In the genomic region with DNA sequence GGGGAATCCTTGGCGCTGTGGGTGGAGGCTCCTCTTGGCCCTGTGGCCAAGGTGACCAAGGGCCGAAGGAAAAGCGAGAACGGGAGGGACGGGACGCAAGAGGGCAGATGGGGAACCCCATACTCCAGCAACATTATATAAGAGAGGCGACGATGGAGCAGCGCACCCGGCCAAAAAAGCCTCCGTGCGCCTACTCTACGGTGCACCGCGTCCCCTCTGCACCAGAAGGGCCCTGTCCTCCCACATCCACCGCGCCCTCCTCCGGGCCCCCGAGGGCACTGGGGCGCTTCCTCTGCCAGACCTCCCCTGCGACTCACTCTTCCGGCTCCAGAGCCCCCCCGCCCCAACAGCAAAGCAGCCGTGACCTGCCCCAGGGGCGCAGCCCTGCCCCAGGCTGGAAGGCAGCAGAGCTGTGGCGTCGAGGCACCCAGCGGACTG, we compare ENCODE assay signal across 8 cellular contexts. TPM values are rescaled to one million over a fixed set of nuclear protein-coding genes. Genes with fewer than 3 reads are reported as not detected.
A peak's percentile ranks its signal among the peaks of the same experiment; 100 is the strongest.
DNase-seq lines count a peak whose midpoint lies in the region; ATAC-seq and TF ChIP-seq lines count a peak whose summit lies in the region.

No MANE protein-coding gene starts in this region.

- peak overlapping the region; percentile 18 for H3K9ac ChIP-seq in skeletal muscle satellite cell (ENCODE audit: low read depth, low read length)

- H3K27me3 Mint-ChIP-seq in CD4-positive, alpha-beta T cell: no peaks in the 10 kb centered on the region
- no peaks in the 10 kb centered on the region for H3K27me3 Mint-ChIP-seq in activated T-cell treated with anti-CD3 and anti-CD28 coated beads, Interleukin-2, amount 50 U/mL, for 72 hours (ENCODE audit: low read depth)

- peak overlapping the region; percentile 99 for H3K4me3 Mint-ChIP-seq in CD4-positive, alpha-beta T cell
- peak overlapping the region; percentile 92 to 94 for H3K4me3 Mint-ChIP-seq in activated T-cell treated with anti-CD3 and anti-CD28 coated beads, Interleukin-2, amount 50 U/mL, for 72 hours

- H3K27ac ChIP-seq in CD4-positive, alpha-beta T cell (ENCODE audit: low read depth, low read length): peak overlapping the region; percentile 73
- no peak overlapping the region for H3K27ac ChIP-seq in cardiac muscle cell

- H3K4me2 ChIP-seq in skeletal muscle satellite cell (ENCODE audit: low read length): peak overlapping the region; percentile 88

- peak; percentile 23 to 63 (median 48) for DNase-seq in CD4-positive, alpha-beta T cell
- DNase-seq in activated T-cell treated with anti-CD3 and anti-CD28 coated beads, Interleukin-2, amount 50 U/mL, for 72 hours: peak; percentile 74 to 82
- DNase-seq in cardiac muscle cell (ENCODE audit: low read depth in 1 of 2, low spot score in 1 of 2) (no peak), amniotic stem cell (lab: John Stamatoyannopoulos, UW) (no peak), RKO (ENCODE audit: low spot score) (no peak)

- peak overlapping the region; percentile 23 for H3K4me3 ChIP-seq in cardiac muscle cell
- peak overlapping the region; percentile 66 for H3K4me3 ChIP-seq in skeletal muscle satellite cell (ENCODE audit: low read length)

- peaks cover 41% of the 10 kb centered on the region for H3K4me1 Mint-ChIP-seq in CD4-positive, alpha-beta T cell (ENCODE audit: low read depth)
- H3K4me1 Mint-ChIP-seq in activated T-cell treated with anti-CD3 and anti-CD28 coated beads, Interleukin-2, amount 50 U/mL, for 72 hours (ENCODE audit: low read depth): peaks cover 85% of the 10 kb centered on the region

- peak overlapping the region; percentile 93 for H3K27ac Mint-ChIP-seq in CD4-positive, alpha-beta T cell
- peak overlapping the region; percentile 88 for H3K27ac Mint-ChIP-seq in activated T-cell treated with anti-CD3 and anti-CD28 coated beads, Interleukin-2, amount 50 U/mL, for 72 hours

- H3K36me3 Mint-ChIP-seq in CD4-positive, alpha-beta T cell (ENCODE audit: low read depth): peaks cover 23% of the 10 kb centered on the region
- H3K36me3 Mint-ChIP-seq in activated T-cell treated with anti-CD3 and anti-CD28 coated beads, Interleukin-2, amount 50 U/mL, for 72 hours (ENCODE audit: insufficient read depth in 2 of 2): peaks cover 5 to 29% of the 10 kb centered on the region in 2 donors

- H3K36me3 ChIP-seq in cardiac muscle cell (no peaks in the 10 kb centered on the region), skeletal muscle satellite cell (ENCODE audit: insufficient read depth, low read length) (no peaks in the 10 kb centered on the region)

- ATAC-seq in CD4-positive, alpha-beta T cell (ENCODE audit: poor library complexity): peak; percentile 55
- peak; percentile 26 for ATAC-seq in GM19463 (IDR thresholded peaks at IDR 0.05; ENCODE audit: unreplicated experiment)
- peak; percentile 15 for ATAC-seq in HG03575 (IDR thresholded peaks at IDR 0.05; ENCODE audit: extremely low read depth, insufficient number of reproducible peaks, low FRiP score, unreplicated experiment)
- peak; percentile 57 to 68 for ATAC-seq in activated T-cell treated with anti-CD3 and anti-CD28 coated beads, Interleukin-2, amount 50 U/mL, for 72 hours (replicated peaks in 1 of 2)

- H3K4me1 ChIP-seq in cardiac muscle cell (ENCODE audit: low read depth): no peaks in the 10 kb centered on the region
- peaks cover 20% of the 10 kb centered on the region for H3K4me1 ChIP-seq in skeletal muscle satellite cell (ENCODE audit: control insufficient read depth, insufficient read depth, low read length)

- no peaks in the 10 kb centered on the region for H3K9me3 Mint-ChIP-seq in CD4-positive, alpha-beta T cell
- no peaks in the 10 kb centered on the region for H3K9me3 Mint-ChIP-seq in activated T-cell treated with anti-CD3 and anti-CD28 coated beads, Interleukin-2, amount 50 U/mL, for 72 hours

- H3K9me3 ChIP-seq in CD4-positive, alpha-beta T cell (ENCODE audit: control insufficient read depth, low read length): no peaks in the 10 kb centered on the region
- no peaks in the 10 kb centered on the region for H3K9me3 ChIP-seq in cardiac muscle cell (ENCODE audit: low read depth)
- no peaks in the 10 kb centered on the region for H3K9me3 ChIP-seq in skeletal muscle satellite cell (replicated peaks; ENCODE audit: low read length)

- POLR2A ChIA-PET in CD4-positive, alpha-beta T cell (lab: Charles Lee): interaction anchor here (0.7 to 2.0 kb wide), 8 partner anchors 9 to 1447 kb away, joined by 3 to 17 read pairs (median 4); a partner anchor contains a TSS

- CTCF ChIA-PET in CD4-positive, alpha-beta T cell (lab: Charles Lee): no interaction called here

- TF ChIP-seq CTCF in CD4-positive, alpha-beta T cell (IDR thresholded peaks at IDR 0.05): no peak
- TF ChIP-seq CTCF in cardiac muscle cell (IDR thresholded peaks at IDR 0.05; ENCODE audit: low read depth, low read length): no peak

- intact Hi-C loops in CD4-positive, alpha-beta T cell (cut with DNase I, micrococcal nuclease): loop anchor here (5.0 to 10.0 kb wide), 3 partner anchors 187 to 1251 kb away; a partner anchor contains a TSS

- H3K27me3 ChIP-seq in CD4-positive, alpha-beta T cell (ENCODE audit: control insufficient read depth, insufficient read depth, low read length): no peaks in the 10 kb centered on the region
- H3K27me3 ChIP-seq in cardiac muscle cell (peaks cover 68% of the 10 kb centered on the region), skeletal muscle satellite cell (ENCODE audit: control insufficient read depth, insufficient read depth, low read length) (peaks cover 29% of the 10 kb centered on the region)

RNA-seq across cellular contexts. Expression of a gene that starts 0.4 kb away (rescaled TPM):
- total RNA-seq in CD4-positive, alpha-beta T cell: 10 to 100 TPM; 22.5 to 23.7 TPM
- 100 to 1,000 TPM; 108 to 114 TPM for total RNA-seq in activated T-cell treated with anti-CD3 and anti-CD28 coated beads, Interleukin-2, amount 50 U/mL, for 72 hours
- 0.06 TPM in 1 of 2 replicates, not detected in the other for total RNA-seq in cardiac muscle cell
- 0.22 TPM in 1 of 2 replicates, not detected in the other for polyA plus RNA-seq in cardiac muscle cell
- 0.51 TPM in 1 of 2 replicates, not detected in the other for total RNA-seq in skeletal muscle satellite cell (2012; rRNA removed)

Comparison
In these comparisons a context has a peak if more than half of its experiments do, and no peak if none do; other contexts are left out.
1. DNase-seq: peak in CD4-positive, alpha-beta T cell (10 of 10) and activated T-cell treated with anti-CD3 and anti-CD28 coated beads, Interleukin-2, amount 50 U/mL, for 72 hours (2 of 2); none in cardiac muscle cell (0 of 2), amniotic stem cell (single experiment) and RKO (single experiment).
2. RNA of a gene that starts 0.4 kb away (total RNA-seq): 108 to 114 TPM in activated T-cell treated with anti-CD3 and anti-CD28 coated beads, Interleukin-2, amount 50 U/mL, for 72 hours and 22.5 to 23.7 TPM in CD4-positive, alpha-beta T cell; 0.06 TPM in cardiac muscle cell; every median in the first group is over 10 times any median in the second.
3. Peak in every context shown above with its lines, with median percentiles within 50 percentile points of each other: ATAC-seq.